In the genomic region with DNA sequence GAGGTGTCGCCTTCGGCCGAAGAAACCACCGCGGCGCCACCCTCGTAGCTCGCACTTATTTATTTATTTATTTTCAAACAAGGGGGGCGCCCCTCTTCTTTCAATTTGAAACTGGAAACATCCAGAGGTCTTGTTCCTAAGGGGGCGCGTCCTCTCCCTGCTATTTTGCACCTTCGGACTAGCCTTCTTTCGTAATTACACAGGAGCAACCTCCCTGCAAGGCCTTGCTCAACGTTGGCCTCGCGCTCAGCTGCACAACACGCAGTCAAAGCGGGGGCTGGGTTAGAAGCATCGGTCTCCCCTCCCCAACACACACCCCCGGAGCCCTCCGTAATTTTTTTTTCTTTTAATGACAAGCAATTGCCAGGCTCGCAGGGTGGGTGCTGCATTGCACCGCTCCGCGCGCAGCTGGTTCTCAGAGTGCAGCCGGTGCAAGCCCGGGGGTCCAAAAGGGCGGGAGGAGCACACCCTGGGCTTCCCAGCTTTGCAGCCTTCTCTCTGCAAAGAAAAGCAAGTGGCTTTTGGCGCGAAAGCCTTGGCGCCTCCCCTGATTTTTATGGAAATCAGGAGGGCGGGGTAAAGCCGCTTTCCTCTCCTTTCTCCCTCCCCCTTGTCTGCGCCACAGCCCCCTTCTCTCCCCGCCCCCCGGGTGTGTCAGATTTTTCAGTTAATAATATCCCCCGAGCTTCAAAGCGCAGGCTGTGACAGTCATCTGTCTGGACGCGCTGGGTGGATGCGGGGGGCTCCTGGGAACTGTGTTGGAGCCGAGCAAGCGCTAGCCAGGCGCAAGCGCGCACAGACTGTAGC, we compare ENCODE assay signal across 1 cellular context.
TF ChIP-seq lines count a peak whose summit lies in the region.

MYCN (plus strand) TSS at position 697 of the 807 bp plus-strand sequence. CDS start 1,515 bp downstream, outside the sequence.

TF ChIP-seq in HepG2, 621 proteins besides CTCF, POLR2A, EP300 and RAD21 (continued from another document and continues in another):
- TF ChIP-seq, protein P1, sequence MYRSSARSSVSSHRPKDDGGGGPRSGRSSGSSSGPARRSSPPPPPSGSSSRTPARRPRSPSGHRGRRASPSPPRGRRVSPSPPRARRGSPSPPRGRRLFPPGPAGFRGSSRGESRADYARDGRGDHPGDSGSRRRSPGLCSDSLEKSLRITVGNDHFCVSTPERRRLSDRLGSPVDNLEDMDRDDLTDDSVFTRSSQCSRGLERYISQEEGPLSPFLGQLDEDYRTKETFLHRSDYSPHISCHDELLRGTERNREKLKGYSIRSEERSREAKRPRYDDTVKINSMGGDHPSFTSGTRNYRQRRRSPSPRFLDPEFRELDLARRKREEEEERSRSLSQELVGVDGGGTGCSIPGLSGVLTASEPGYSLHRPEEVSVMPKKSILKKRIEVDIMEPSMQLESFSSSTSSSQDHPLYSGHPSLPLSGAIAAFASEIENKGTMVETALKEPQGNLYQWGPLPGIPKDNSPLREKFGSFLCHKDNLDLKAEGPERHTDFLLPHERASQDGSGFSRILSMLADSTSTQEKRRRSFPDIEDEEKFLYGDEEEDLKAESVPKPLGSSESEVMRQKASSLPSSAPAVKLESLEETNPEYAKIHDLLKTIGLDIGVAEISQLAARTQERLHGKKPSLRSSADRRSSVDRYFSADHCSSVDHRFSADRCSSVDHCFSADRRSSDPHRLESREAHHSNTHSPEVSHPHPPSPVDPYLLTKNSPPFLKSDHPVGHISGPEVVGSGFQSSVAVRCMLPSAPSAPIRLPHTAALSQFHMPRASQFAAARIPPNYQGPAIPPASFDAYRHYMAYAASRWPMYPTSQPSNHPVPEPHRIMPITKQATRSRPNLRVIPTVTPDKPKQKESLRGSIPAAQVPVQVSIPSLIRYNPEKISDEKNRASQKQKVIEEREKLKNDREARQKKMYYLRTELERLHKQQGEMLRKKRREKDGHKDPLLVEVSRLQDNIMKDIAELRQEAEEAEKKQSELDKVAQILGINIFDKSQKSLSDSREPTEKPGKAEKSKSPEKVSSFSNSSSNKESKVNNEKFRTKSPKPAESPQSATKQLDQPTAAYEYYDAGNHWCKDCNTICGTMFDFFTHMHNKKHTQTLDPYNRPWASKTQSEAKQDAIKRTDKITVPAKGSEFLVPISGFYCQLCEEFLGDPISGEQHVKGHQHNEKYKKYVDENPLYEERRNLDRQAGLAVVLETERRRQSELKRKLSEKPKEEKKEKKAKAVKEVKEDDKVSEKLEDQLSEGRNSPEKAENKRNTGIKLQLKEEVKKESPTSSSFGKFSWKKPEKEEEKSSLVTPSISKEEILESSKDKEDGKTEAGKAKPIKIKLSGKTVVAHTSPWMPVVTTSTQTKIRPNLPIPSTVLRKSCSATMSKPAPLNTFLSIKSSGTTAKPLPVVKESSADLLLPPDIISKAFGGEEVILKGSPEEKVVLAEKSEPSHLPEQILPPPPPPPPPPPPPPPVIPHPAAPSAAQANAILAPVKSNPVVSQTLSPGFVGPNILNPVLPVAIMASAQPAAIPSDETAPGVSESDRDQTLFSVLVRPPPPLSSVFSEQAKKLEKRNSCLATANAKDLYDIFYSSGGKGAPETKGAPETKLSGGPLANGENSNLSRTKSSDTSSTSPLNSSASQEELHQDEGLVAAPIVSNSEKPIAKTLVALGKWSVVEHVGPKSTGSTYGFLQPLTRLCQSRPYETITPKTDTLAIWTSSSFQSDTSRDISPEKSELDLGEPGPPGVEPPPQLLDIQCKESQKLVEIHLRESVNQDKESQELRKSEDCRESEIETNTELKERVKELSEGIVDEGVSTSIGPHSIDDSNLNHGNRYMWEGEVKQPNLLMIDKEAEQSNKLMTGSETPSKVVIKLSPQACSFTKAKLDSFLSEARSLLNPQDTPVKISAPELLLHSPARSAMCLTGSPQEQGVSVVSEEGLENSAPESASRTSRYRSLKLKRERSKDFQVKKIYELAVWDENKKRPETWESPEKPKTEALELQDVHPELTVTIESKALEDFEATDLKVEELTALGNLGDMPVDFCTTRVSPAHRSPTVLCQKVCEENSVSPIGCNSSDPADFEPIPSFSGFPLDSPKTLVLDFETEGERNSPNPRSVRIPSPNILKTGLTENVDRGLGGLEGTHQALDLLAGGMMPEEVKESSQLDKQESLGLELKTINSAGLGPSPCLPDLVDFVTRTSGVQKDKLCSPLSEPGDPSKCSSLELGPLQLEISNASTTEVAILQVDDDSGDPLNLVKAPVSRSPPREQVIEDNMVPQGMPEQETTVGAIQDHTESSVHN (CRISPR knock-in tag; IDR thresholded peaks at IDR 0.05), result no peak
- TF ChIP-seq ZNF24 (IDR thresholded peaks at IDR 0.05) (no peak), ZFP41 (CRISPR knock-in tag; IDR thresholded peaks at IDR 0.05; ENCODE audit: borderline replicate concordance) (no peak), ZNF510 (CRISPR knock-in tag; IDR thresholded peaks at IDR 0.05; ENCODE audit: low read depth) (no peak), FOXA3 (CRISPR knock-in tag; IDR thresholded peaks at IDR 0.05) (no peak), ZFAT (CRISPR knock-in tag; conservative IDR thresholded peaks at IDR 0.05) (no peak), REL (CRISPR knock-in tag; conservative IDR thresholded peaks at IDR 0.05) (no peak), RBFOX2 (IDR thresholded peaks at IDR 0.05; ENCODE audit: low read depth, low read length) (no peak), EEA1 (CRISPR knock-in tag; IDR thresholded peaks at IDR 0.05; ENCODE audit: borderline replicate concordance) (no peak), TMF1 (CRISPR knock-in tag; IDR thresholded peaks at IDR 0.05; ENCODE audit: low read depth) (no peak), ZNF616 (CRISPR knock-in tag; IDR thresholded peaks at IDR 0.05; ENCODE audit: low read depth) (no peak), MIER2 (CRISPR knock-in tag; IDR thresholded peaks at IDR 0.05) (0 out of 2 replicates have a peak, but pooled peaks have one; percentile 18), ZFP1 (CRISPR knock-in tag; IDR thresholded peaks at IDR 0.05) (no peak), FUBP1 (CRISPR knock-in tag; IDR thresholded peaks at IDR 0.05; ENCODE audit: borderline replicate concordance) (no peak), ISL2 (CRISPR knock-in tag; IDR thresholded peaks at IDR 0.05) (no peak), GABPB1 (CRISPR knock-in tag; IDR thresholded peaks at IDR 0.05) (0 out of 2 replicates have a peak, but pooled peaks have one; percentile 5), ZNF33A (CRISPR knock-in tag; IDR thresholded peaks at IDR 0.05; ENCODE audit: borderline replicate concordance) (no peak), REPIN1 (CRISPR knock-in tag; IDR thresholded peaks at IDR 0.05; ENCODE audit: borderline replicate concordance, low read depth) (0 out of 2 replicates have a peak, but pooled peaks have one; percentile 17), NONO (IDR thresholded peaks at IDR 0.05) (no peak), NONO (CRISPR knock-in tag; conservative IDR thresholded peaks at IDR 0.05) (0 out of 2 replicates have a peak, but pooled peaks have one; percentile 31), ZNF557 (CRISPR knock-in tag; IDR thresholded peaks at IDR 0.05) (no peak), ZNF331 (CRISPR knock-in tag; IDR thresholded peaks at IDR 0.05) (no peak), KDM3A (CRISPR knock-in tag; IDR thresholded peaks at IDR 0.05; ENCODE audit: low read depth) (no peak), ZNF567 (CRISPR knock-in tag; IDR thresholded peaks at IDR 0.05; ENCODE audit: borderline replicate concordance) (no peak), KDM1A (CRISPR knock-in tag; IDR thresholded peaks at IDR 0.05) (no peak), RAD51 (IDR thresholded peaks at IDR 0.05; ENCODE audit: borderline replicate concordance) (no peak), ZNF598 (CRISPR knock-in tag; IDR thresholded peaks at IDR 0.05; ENCODE audit: borderline replicate concordance) (no peak), MEF2D (CRISPR knock-in tag; IDR thresholded peaks at IDR 0.05) (0 out of 2 replicates have a peak, but pooled peaks have one; percentile 36), CREB3 (CRISPR knock-in tag; IDR thresholded peaks at IDR 0.05) (no peak), ZNF652 (CRISPR knock-in tag; IDR thresholded peaks at IDR 0.05; ENCODE audit: borderline replicate concordance, low read depth) (no peak), SETDB1 (CRISPR knock-in tag; IDR thresholded peaks at IDR 0.05; ENCODE audit: borderline replicate concordance) (no peak), RBM39 (IDR thresholded peaks at IDR 0.05; ENCODE audit: low read depth, low read length, poor library complexity, severe bottlenecking) (peak; percentile 27), ZNF678 (CRISPR knock-in tag; IDR thresholded peaks at IDR 0.05) (no peak), ZNF513 (CRISPR knock-in tag; conservative IDR thresholded peaks at IDR 0.05) (no peak), FOXA1 (IDR thresholded peaks at IDR 0.05) (no peak), FOXA1 (CRISPR knock-in tag; IDR thresholded peaks at IDR 0.05) (no peak)
- TF ChIP-seq, protein P2, sequence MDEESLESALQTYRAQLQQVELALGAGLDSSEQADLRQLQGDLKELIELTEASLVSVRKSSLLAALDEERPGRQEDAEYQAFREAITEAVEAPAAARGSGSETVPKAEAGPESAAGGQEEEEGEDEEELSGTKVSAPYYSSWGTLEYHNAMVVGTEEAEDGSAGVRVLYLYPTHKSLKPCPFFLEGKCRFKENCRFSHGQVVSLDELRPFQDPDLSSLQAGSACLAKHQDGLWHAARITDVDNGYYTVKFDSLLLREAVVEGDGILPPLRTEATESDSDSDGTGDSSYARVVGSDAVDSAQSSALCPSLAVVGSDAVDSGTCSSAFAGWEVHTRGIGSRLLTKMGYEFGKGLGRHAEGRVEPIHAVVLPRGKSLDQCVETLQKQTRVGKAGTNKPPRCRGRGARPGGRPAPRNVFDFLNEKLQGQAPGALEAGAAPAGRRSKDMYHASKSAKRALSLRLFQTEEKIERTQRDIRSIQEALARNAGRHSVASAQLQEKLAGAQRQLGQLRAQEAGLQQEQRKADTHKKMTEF (CRISPR knock-in tag; IDR thresholded peaks at IDR 0.05), result no peak; the same call in 1 of the 2 replicates
- TF ChIP-seq, protein P3, sequence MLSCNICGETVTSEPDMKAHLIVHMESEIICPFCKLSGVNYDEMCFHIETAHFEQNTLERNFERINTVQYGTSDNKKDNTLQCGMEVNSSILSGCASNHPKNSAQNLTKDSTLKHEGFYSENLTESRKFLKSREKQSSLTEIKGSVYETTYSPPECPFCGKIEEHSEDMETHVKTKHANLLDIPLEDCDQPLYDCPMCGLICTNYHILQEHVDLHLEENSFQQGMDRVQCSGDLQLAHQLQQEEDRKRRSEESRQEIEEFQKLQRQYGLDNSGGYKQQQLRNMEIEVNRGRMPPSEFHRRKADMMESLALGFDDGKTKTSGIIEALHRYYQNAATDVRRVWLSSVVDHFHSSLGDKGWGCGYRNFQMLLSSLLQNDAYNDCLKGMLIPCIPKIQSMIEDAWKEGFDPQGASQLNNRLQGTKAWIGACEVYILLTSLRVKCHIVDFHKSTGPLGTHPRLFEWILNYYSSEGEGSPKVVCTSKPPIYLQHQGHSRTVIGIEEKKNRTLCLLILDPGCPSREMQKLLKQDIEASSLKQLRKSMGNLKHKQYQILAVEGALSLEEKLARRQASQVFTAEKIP (CRISPR knock-in tag; IDR thresholded peaks at IDR 0.05; ENCODE audit: borderline replicate concordance), result no peak
- TF ChIP-seq, protein P4, sequence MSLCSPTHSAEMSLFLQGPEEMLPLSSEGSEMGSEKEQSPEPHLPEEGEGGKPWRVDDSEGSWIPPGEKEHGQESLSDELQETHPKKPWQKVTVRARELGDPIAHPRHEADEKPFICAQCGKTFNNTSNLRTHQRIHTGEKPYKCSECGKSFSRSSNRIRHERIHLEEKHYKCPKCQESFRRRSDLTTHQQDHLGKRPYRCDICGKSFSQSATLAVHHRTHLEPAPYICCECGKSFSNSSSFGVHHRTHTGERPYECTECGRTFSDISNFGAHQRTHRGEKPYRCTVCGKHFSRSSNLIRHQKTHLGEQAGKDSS (CRISPR knock-in tag; IDR thresholded peaks at IDR 0.05; ENCODE audit: borderline replicate concordance, low read depth), result no peak
